Comparison of ENCODE assay signal across 11 cellular contexts in genomic region chr22:35437038-35437437, GRCh38. TPM values are rescaled to one million over a fixed set of nuclear protein-coding genes. Genes with fewer than 3 reads are reported as not detected.
A peak's percentile ranks its signal among the peaks of the same experiment; 100 is the strongest.
DNase-seq lines count a peak whose midpoint lies in the region; ATAC-seq, FAIRE-seq and TF ChIP-seq lines count a peak whose summit lies in the region.
"Had no signal": no experiment of that assay in that cellular context is flagged by ENCODE, and none has a peak within 500 bp of the region (broad histone marks: within the 10 kb centered on the region; RNA-seq: fewer than 3 reads in every experiment).

No MANE protein-coding gene starts in this region.

- TF ChIP-seq CTCF in RWPE2 (IDR thresholded peaks at IDR 0.05; ENCODE audit: poor library complexity, severe bottlenecking), result no peak

- H3K4me1 ChIP-seq in RWPE2 (ENCODE audit: insufficient read depth, poor library complexity, severe bottlenecking), result no peaks in the 10 kb centered on the region

- H3K4me3 Mint-ChIP-seq in activated CD4-positive, alpha-beta T cell treated with anti-CD3 and anti-CD28 coated beads, Interleukin-2, amount 10 ng/mL, durations not matched to agents 24 days and 14 days, result no peak overlapping the region
- H3K4me3 Mint-ChIP-seq in memory B cell, result no peak overlapping the region

- peak overlapping the region; percentile 11 for H3K27ac Mint-ChIP-seq in activated CD4-positive, alpha-beta T cell treated with anti-CD3 and anti-CD28 coated beads, Interleukin-2, amount 10 ng/mL, durations not matched to agents 24 days and 14 days
- H3K27ac Mint-ChIP-seq in memory B cell, result peak overlapping the region; percentile 62

- FAIRE-seq in GM19239 (lab: Jason Lieb, UNC), result no peak

- peaks cover 69% of the 10 kb centered on the region for H3K36me3 Mint-ChIP-seq in activated CD4-positive, alpha-beta T cell treated with anti-CD3 and anti-CD28 coated beads, Interleukin-2, amount 10 ng/mL, durations not matched to agents 24 days and 14 days (ENCODE audit: low read depth)
- peaks cover 46% of the 10 kb centered on the region for H3K36me3 Mint-ChIP-seq in memory B cell

- H3K36me3 ChIP-seq in RWPE2 (ENCODE audit: low read depth), result peaks cover 14% of the 10 kb centered on the region
- H3K36me3 ChIP-seq: ovary had no signal

- peaks cover 8% of the 10 kb centered on the region for H3K9me3 Mint-ChIP-seq in activated CD4-positive, alpha-beta T cell treated with anti-CD3 and anti-CD28 coated beads, Interleukin-2, amount 10 ng/mL, durations not matched to agents 24 days and 14 days
- H3K9me3 Mint-ChIP-seq in memory B cell, result peaks cover 11% of the 10 kb centered on the region

- H3K9me3 ChIP-seq in RWPE2 (ENCODE audit: severe bottlenecking), result peaks cover 8% of the 10 kb centered on the region
- H3K9me3 ChIP-seq: ovary had no signal

- H3K4me3 ChIP-seq in RWPE2 (ENCODE audit: severe bottlenecking), result no peak overlapping the region
- H3K4me3 ChIP-seq: ovary had no signal

- ATAC-seq in RWPE2 (ENCODE audit: low read depth), result peak; percentile 39; the same call in 1 of the 3 replicates
- no peak for ATAC-seq in memory B cell (ENCODE audit: low read depth)
- ATAC-seq in GM19395 (IDR thresholded peaks at IDR 0.05; ENCODE audit: unreplicated experiment), result no peak
- ATAC-seq in HG03025 (IDR thresholded peaks at IDR 0.05; ENCODE audit: low FRiP score, unreplicated experiment), result no peak
- ATAC-seq: left colon had no signal

- intact Hi-C loops in activated CD4-positive, alpha-beta T cell treated with anti-CD3 and anti-CD28 coated beads, Interleukin-2, amount 10 ng/mL, durations not matched to agents 24 days and 14 days (cut with micrococcal nuclease), result no loop called here

- no peak overlapping the region for H3K27ac ChIP-seq in RWPE2 (ENCODE audit: poor library complexity, severe bottlenecking)
- H3K27ac ChIP-seq: ovary had no signal

- no peaks in the 10 kb centered on the region for H3K27me3 Mint-ChIP-seq in activated CD4-positive, alpha-beta T cell treated with anti-CD3 and anti-CD28 coated beads, Interleukin-2, amount 10 ng/mL, durations not matched to agents 24 days and 14 days
- no peaks in the 10 kb centered on the region for H3K27me3 Mint-ChIP-seq in memory B cell

- DNase-seq in activated CD4-positive, alpha-beta T cell treated with anti-CD3 and anti-CD28 coated beads, Interleukin-2, amount 10 ng/mL, durations not matched to agents 24 days and 14 days, result no peak
- DNase-seq in activated CD4-positive, alpha-beta T cell treated with anti-CD3 and anti-CD28 coated beads, Interleukin-2, amount 50 U/mL, for 4 hours, result no peak
- DNase-seq in GM19239 (ENCODE audit: insufficient read length, low spot score) (peak; percentile 36), RWPE2 (ENCODE audit: low spot score) (no peak), memory B cell (ENCODE audit: low spot score in 2 of 2) (no peak), kidney glomerular epithelial cell (lab: John Stamatoyannopoulos, UW) (no peak)
- DNase-seq: left colon, NCI-H1417, ovary had no signal

- H3K4me1 Mint-ChIP-seq in activated CD4-positive, alpha-beta T cell treated with anti-CD3 and anti-CD28 coated beads, Interleukin-2, amount 10 ng/mL, durations not matched to agents 24 days and 14 days, result peaks cover 3% of the 10 kb centered on the region
- peaks cover 18% of the 10 kb centered on the region for H3K4me1 Mint-ChIP-seq in memory B cell

- no peaks in the 10 kb centered on the region for H3K27me3 ChIP-seq in RWPE2 (ENCODE audit: insufficient read depth, poor library complexity, severe bottlenecking)
- H3K27me3 ChIP-seq: ovary had no signal

RNA-seq across cellular contexts. Expression of gene MCM5, which starts 37.1 kb away (rescaled TPM):
- total RNA-seq in activated CD4-positive, alpha-beta T cell treated with anti-CD3 and anti-CD28 coated beads, Interleukin-2, amount 10 ng/mL, durations not matched to agents 24 days and 14 days, result 334 and 343 TPM in 2 replicates

RNA-seq across cellular contexts. Expression of gene HMOX1, which starts 56.1 kb away (rescaled TPM):
- 0.57 and 0.72 TPM in 2 replicates for total RNA-seq in activated CD4-positive, alpha-beta T cell treated with anti-CD3 and anti-CD28 coated beads, Interleukin-2, amount 10 ng/mL, durations not matched to agents 24 days and 14 days
